Comparison of ENCODE assay signal across 8 cellular contexts in the genomic region with DNA sequence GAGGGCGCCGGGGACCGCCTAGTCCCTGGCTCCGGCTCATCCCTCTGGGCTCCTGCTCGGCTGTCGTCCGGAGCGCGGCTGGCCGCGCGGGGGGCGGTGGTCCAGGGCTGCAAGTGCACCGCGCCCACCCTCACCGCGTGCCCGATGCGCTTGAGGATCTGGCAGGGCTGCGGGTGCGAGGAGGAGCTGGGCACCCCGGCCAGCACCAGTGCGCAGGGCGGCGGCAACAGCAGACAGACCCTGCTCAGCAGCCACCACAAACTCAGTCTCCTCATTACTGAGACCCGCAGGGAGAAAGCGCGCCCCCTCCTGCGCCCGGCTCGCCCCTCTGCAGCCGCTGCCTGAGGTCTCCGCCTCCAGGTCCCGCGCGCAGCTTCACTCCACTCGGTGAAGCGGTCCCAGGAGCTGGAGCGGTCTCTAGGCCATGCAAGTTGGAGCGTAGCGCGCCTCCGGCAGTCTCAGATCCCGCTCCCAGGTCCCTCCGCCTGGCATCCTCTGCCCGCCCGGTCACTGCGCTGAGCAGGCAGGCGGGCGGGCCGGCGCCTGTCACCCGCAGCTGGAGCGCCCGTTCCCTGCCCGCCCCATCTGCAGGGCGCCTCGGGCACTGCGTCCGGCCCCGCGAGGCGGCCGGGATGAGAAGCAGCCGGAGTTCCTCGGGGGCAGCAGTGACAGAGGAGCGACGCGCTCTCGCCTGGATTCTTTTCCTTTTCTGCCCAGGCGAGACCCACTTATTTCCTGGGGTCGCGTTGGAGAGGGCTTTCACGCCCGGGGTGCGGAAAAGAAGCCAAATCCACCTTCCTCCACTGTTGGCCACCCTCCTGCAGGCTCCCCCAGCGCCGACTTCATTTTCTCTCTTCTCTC. TPM values are rescaled to one million over a fixed set of nuclear protein-coding genes. Genes with fewer than 3 reads are reported as not detected.
DNase-seq lines count a peak whose midpoint lies in the region; ATAC-seq, FAIRE-seq and TF ChIP-seq lines count a peak whose summit lies in the region.

No MANE protein-coding gene starts in this region.

- intact Hi-C loops in heart left ventricle (cut with DNase I): loop anchor here in 2 of 10 donors (10.0 kb wide), 1 partner anchor 133 kb away; no protein-coding TSS in a partner anchor
- intact Hi-C loops in prostate gland (cut with DNase I): loop anchor here (10.0 kb wide), 1 partner anchor 133 kb away; no protein-coding TSS in a partner anchor

- ATAC-seq in heart left ventricle: peak in 3 of 4 donors; percentile 57 to 76 (median 76)
- ATAC-seq in GM21619 (IDR thresholded peaks at IDR 0.05; ENCODE audit: unreplicated experiment): no peak

- DNase-seq in GM03348 (ENCODE audit: low spot score) (peak; percentile 41), NCI-H510A (lab: John Stamatoyannopoulos, UW) (peak; percentile 60), heart left ventricle (peak in 2 of 5 donors; percentile 25 to 54), prostate gland (ENCODE audit: low spot score) (no peak), small intestine (no peak), SKM-1 (lab: John Stamatoyannopoulos, UW; ENCODE audit: unreplicated experiment) (no peak)
- no peak for DNase-seq in activated effector memory CD4-positive, alpha-beta T cell treated with anti-CD3 and anti-CD28 coated beads, Interleukin-2, amount 50 U/mL, for 16 hours

- peak overlapping the region in 1 of 12 donors; percentile 21 for H3K27ac ChIP-seq in heart left ventricle
- H3K27ac ChIP-seq in prostate gland: no peak overlapping the region
- no peak overlapping the region for H3K27ac ChIP-seq in small intestine (ENCODE audit: low read depth in 1 of 2, low read length in 1 of 2)

- 1 to 2% (median 1%) methylated on average over 36 to 78 of the region's 78 CpGs for WGBS in heart left ventricle, 4 donors
- WGBS in prostate gland: 3% methylated on average over 37 of the region's 78 CpGs
- 3 to 8% (median 7%) methylated on average over 50 to 78 of the region's 78 CpGs for WGBS in small intestine, 3 donors

- H3K36me3 ChIP-seq in heart left ventricle (no peaks in the 10 kb centered on the region), prostate gland (no peaks in the 10 kb centered on the region), small intestine (ENCODE audit: control insufficient read depth in 2 of 2, insufficient read depth in 2 of 2, low read length in 2 of 2) (no peaks in the 10 kb centered on the region)

- H3K9me3 ChIP-seq in heart left ventricle (no peaks in the 10 kb centered on the region), prostate gland (no peaks in the 10 kb centered on the region), small intestine (ENCODE audit: control insufficient read depth, low read depth) (no peaks in the 10 kb centered on the region)

- H3K4me1 ChIP-seq in heart left ventricle (peaks cover 0 to 18% (median 12%) of the 10 kb centered on the region in 12 donors), prostate gland (replicated peaks) (no peaks in the 10 kb centered on the region), small intestine (ENCODE audit: control insufficient read depth in 2 of 2, insufficient read depth in 1 of 2, low read depth in 1 of 2, low read length in 1 of 2) (peaks cover 0 to 2% of the 10 kb centered on the region in 2 donors)

- H3K27me3 ChIP-seq in heart left ventricle (peaks cover 17 to 69% (median 38%) of the 10 kb centered on the region in 9 donors), prostate gland (replicated peaks; ENCODE audit: insufficient read depth) (peaks cover 14% of the 10 kb centered on the region), small intestine (ENCODE audit: control insufficient read depth in 2 of 2, insufficient read depth in 2 of 2, low read length in 2 of 2) (peaks cover 14 to 16% of the 10 kb centered on the region in 2 donors)

- peak in 2 of 12 donors; percentile 5 to 7 for TF ChIP-seq CTCF in heart left ventricle (IDR thresholded peaks at IDR 0.05)
- peak in 1 of 4 experiments; percentile 15 for TF ChIP-seq CTCF in prostate gland (IDR thresholded peaks at IDR 0.05)

- H3K4me3 ChIP-seq in heart left ventricle (peak overlapping the region; percentile 19 to 62 (median 47)), prostate gland (peak overlapping the region; percentile 20 to 38), small intestine (ENCODE audit: low read depth in 1 of 2, low read length in 2 of 2) (peak overlapping the region in 1 of 2 donors; percentile 22)

- no peak for FAIRE-seq in small intestine (lab: Jason Lieb, UNC)

- no peak for TF ChIP-seq POLR2A in heart left ventricle (IDR thresholded peaks at IDR 0.05)
- no peak for TF ChIP-seq POLR2A in prostate gland (IDR thresholded peaks at IDR 0.05)

RNA-seq across cellular contexts. Expression of gene GRIN3A, which starts 0.5 kb away (rescaled TPM):
- total RNA-seq in heart left ventricle (1 to 10 TPM in 2 of 9 donors, under 1 TPM in 7; 0.09 to 1.4 (median 0.32) TPM), prostate gland (1 to 10 TPM in 1 of 2 donors, under 1 TPM in 1; 0.80 to 1.5 TPM)
- polyA plus RNA-seq in heart left ventricle (under 1 TPM; 0.06 to 0.19 TPM), small intestine (under 1 TPM in 1 of 3 donors, not detected in 2; 0.36 TPM)

Comparison
In these comparisons a context has a peak if more than half of its experiments do, and no peak if none do; other contexts are left out.
1. DNase-seq: peak in GM03348 (single experiment) and NCI-H510A (single experiment); none in prostate gland (single experiment), small intestine (single experiment), activated effector memory CD4-positive, alpha-beta T cell treated with anti-CD3 and anti-CD28 coated beads, Interleukin-2, amount 50 U/mL, for 16 hours (single experiment) and SKM-1 (single experiment).